ENCODE assay signal across 13 cellular contexts in genomic region chr3:56926513-56927282, GRCh38.
DNase-seq lines count a peak whose midpoint lies in the region; ATAC-seq and TF ChIP-seq lines count a peak whose summit lies in the region.
"Had no signal": no experiment of that assay in that cellular context is flagged by ENCODE, and none has a peak within 500 bp of the region (broad histone marks: within the 10 kb centered on the region; RNA-seq: fewer than 3 reads in every experiment).

No MANE protein-coding gene starts in this region.

- H3K4me1 Mint-ChIP-seq in CD8-positive, alpha-beta T cell (ENCODE audit: low read depth): peaks cover 83% of the 10 kb centered on the region

- ATAC-seq in lower lobe of right lung (no peak), HG02759 (IDR thresholded peaks at IDR 0.05; ENCODE audit: unreplicated experiment) (no peak)
- ATAC-seq in CD8-positive, alpha-beta T cell: no peak

- H3K27me3 ChIP-seq in brain microvascular endothelial cell (replicated peaks) (no peaks in the 10 kb centered on the region), lower lobe of right lung (ENCODE audit: low read depth) (no peaks in the 10 kb centered on the region)
- H3K27me3 ChIP-seq in CD8-positive, alpha-beta T cell (ENCODE audit: insufficient read depth, low read length): no peaks in the 10 kb centered on the region

- TF ChIP-seq CTCF in brain microvascular endothelial cell (IDR thresholded peaks at IDR 0.05; ENCODE audit: low read depth, low read length, missing control alignments): peak; percentile 26
- no peak for TF ChIP-seq CTCF in lower lobe of right lung (IDR thresholded peaks at IDR 0.05)
- TF ChIP-seq CTCF in CD8-positive, alpha-beta T cell (IDR thresholded peaks at IDR 0.05): no peak

- POLR2A ChIA-PET in CD8-positive, alpha-beta T cell (lab: Charles Lee): interaction anchor here (1.9 to 2.9 kb wide), 2 partner anchors 10 to 11 kb away, joined by 6 to 10 read pairs; no protein-coding TSS in a partner anchor

- peaks cover 81% of the 10 kb centered on the region for H3K4me1 ChIP-seq in lower lobe of right lung
- peaks cover 74% of the 10 kb centered on the region for H3K4me1 ChIP-seq in CD8-positive, alpha-beta T cell (ENCODE audit: insufficient read depth, low read length)

- H3K27ac Mint-ChIP-seq in CD8-positive, alpha-beta T cell: no peak overlapping the region

- no peak overlapping the region for H3K4me3 Mint-ChIP-seq in CD8-positive, alpha-beta T cell

- in situ Hi-C loops in ACHN (cut with HindIII; ENCODE audit: low pct_ligation_motif_present, low pct_unique_long_range_greater_than_20kb, low sequenced_read_pairs) (no loop called here), brain microvascular endothelial cell (cut with HindIII; ENCODE audit: low pct_ligation_motif_present, low sequenced_read_pairs) (no loop called here)

- intact Hi-C loops in lower lobe of right lung (cut with DNase I): no loop called here
- intact Hi-C loops in CD8-positive, alpha-beta T cell (cut with DNase I, micrococcal nuclease): no loop called here

- H3K36me3 ChIP-seq in brain microvascular endothelial cell (replicated peaks) (no peaks in the 10 kb centered on the region), lower lobe of right lung (no peaks in the 10 kb centered on the region)
- no peaks in the 10 kb centered on the region for H3K36me3 ChIP-seq in CD8-positive, alpha-beta T cell (ENCODE audit: insufficient read depth, low read length)

- no peaks in the 10 kb centered on the region for H3K36me3 Mint-ChIP-seq in CD8-positive, alpha-beta T cell

- H3K27ac ChIP-seq in brain microvascular endothelial cell (peak overlapping the region; percentile 28), lower lobe of right lung (peak overlapping the region; percentile 59)
- H3K27ac ChIP-seq in CD8-positive, alpha-beta T cell (ENCODE audit: low read depth, low read length): no peak overlapping the region
- H3K27ac ChIP-seq: SK-N-MC had no signal

- no peaks in the 10 kb centered on the region for H3K9me3 Mint-ChIP-seq in CD8-positive, alpha-beta T cell

- peak; percentile 6 for DNase-seq in ACHN
- peak; percentile 5 for DNase-seq in HCEC 1CT
- peak; percentile 77 for DNase-seq in brain microvascular endothelial cell
- DNase-seq in lower lobe of right lung: no peak
- DNase-seq in NCI-H2107 treated with DMSO at 0.1 percent for 48 hours (lab: John Stamatoyannopoulos, UW; ENCODE audit: unreplicated experiment): no peak
- DNase-seq in AG08396 (ENCODE audit: low spot score): no peak
- DNase-seq in CD8-positive, alpha-beta T cell: no peak
- DNase-seq: activated CD8-positive, alpha-beta memory T cell treated with anti-CD3 and anti-CD28 coated beads for 24 hours; Calu3; NCI-H2081; posterior cingulate gyrus had no signal

- CTCF ChIA-PET in CD8-positive, alpha-beta T cell (lab: Charles Lee): interaction anchor here (1.1 to 6.2 kb wide), 3 partner anchors 10 to 113 kb away, joined by 3 to 40 read pairs (median 11); no protein-coding TSS in a partner anchor

- no peaks in the 10 kb centered on the region for H3K27me3 Mint-ChIP-seq in CD8-positive, alpha-beta T cell (ENCODE audit: low read depth)

- H3K4me3 ChIP-seq in brain microvascular endothelial cell (ENCODE audit: low read depth, low read length) (no peak overlapping the region), lower lobe of right lung (no peak overlapping the region)
- H3K4me3 ChIP-seq in CD8-positive, alpha-beta T cell (ENCODE audit: low read depth, low read length): no peak overlapping the region
- H3K4me3 ChIP-seq: SK-N-MC had no signal

- no peaks in the 10 kb centered on the region for H3K9me3 ChIP-seq in lower lobe of right lung
- H3K9me3 ChIP-seq in CD8-positive, alpha-beta T cell (ENCODE audit: low read length): no peaks in the 10 kb centered on the region

Comparison
In these comparisons a context has a peak if more than half of its experiments do, and no peak if none do; other contexts are left out.
1. DNase-seq: peak in ACHN (single experiment), HCEC 1CT (single experiment) and brain microvascular endothelial cell (single experiment); none in lower lobe of right lung (single experiment), NCI-H2107 treated with DMSO at 0.1 percent for 48 hours (single experiment), AG08396 (single experiment) and CD8-positive, alpha-beta T cell (0 of 7).